19 cellular contexts compared by ENCODE assay signal in genomic region chr3:164478323-164478722, GRCh38.
A peak's percentile ranks its signal among the peaks of the same experiment; 100 is the strongest.
DNase-seq lines count a peak whose midpoint lies in the region; ATAC-seq, FAIRE-seq and TF ChIP-seq lines count a peak whose summit lies in the region.
"Had no signal": no experiment of that assay in that cellular context is flagged by ENCODE, and none has a peak within 500 bp of the region (broad histone marks: within the 10 kb centered on the region; RNA-seq: fewer than 3 reads in every experiment).

No MANE protein-coding gene starts in this region.

- H3K9me3 ChIP-seq in neuronal stem cell (replicated peaks in 1 of 2; ENCODE audit: control insufficient read depth in 2 of 2, insufficient read depth in 1 of 2, low read depth in 1 of 2, low read length in 2 of 2) (no peaks in the 10 kb centered on the region), HepG2 (ENCODE audit: low read length) (no peaks in the 10 kb centered on the region)
- H3K9me3 ChIP-seq: Caco-2 had no signal

- peak overlapping the region; percentile 64 for H3K18ac ChIP-seq in neuronal stem cell (ENCODE audit: low read length)

- no peak for TF ChIP-seq EP300 in HepG2 (IDR thresholded peaks at IDR 0.05; ENCODE audit: low read depth in 2 of 2, low read length in 2 of 2)
- TF ChIP-seq EP300 in HepG2 (CRISPR knock-in tag; IDR thresholded peaks at IDR 0.05; ENCODE audit: borderline replicate concordance): no peak

- POLR2A ChIA-PET in HepG2 (lab: Yijun Ruan, JAX): no interaction called here

- TF ChIP-seq CTCF in HepG2 (CRISPR knock-in tag; IDR thresholded peaks at IDR 0.05): no peak

- H3K4me3 ChIP-seq in neuronal stem cell (ENCODE audit: low read length in 2 of 2): no peak overlapping the region
- no peak overlapping the region for H3K4me3 ChIP-seq in HepG2 (replicated peaks in 1 of 3; ENCODE audit: insufficient read depth in 1 of 3, low read depth in 2 of 3, low read length in 3 of 3)
- H3K4me3 ChIP-seq: GM23248 had no signal

- no peaks in the 10 kb centered on the region for H3K27me3 ChIP-seq in neuronal stem cell (ENCODE audit: control insufficient read depth in 3 of 3, insufficient read depth in 3 of 3, low read depth in 1 of 3, low read length in 3 of 3)
- no peaks in the 10 kb centered on the region for H3K27me3 ChIP-seq in HepG2 (ENCODE audit: control insufficient read depth in 1 of 2, insufficient read depth in 2 of 2, low read length in 2 of 2)

- H2BK120ac ChIP-seq in neuronal stem cell (ENCODE audit: low read depth, low read length): peak overlapping the region; percentile 61

- no peak overlapping the region for H3K27ac ChIP-seq in neuronal stem cell (replicated peaks; ENCODE audit: low read length)
- H3K27ac ChIP-seq in HepG2 (ENCODE audit: extremely low read length, insufficient read depth, low read length): no peak overlapping the region
- H3K27ac ChIP-seq: GM23248 had no signal

- H3K4ac ChIP-seq in neuronal stem cell (ENCODE audit: low read length): peak overlapping the region; percentile 53

- no peak for TF ChIP-seq RAD21 in HepG2 (CRISPR knock-in tag; IDR thresholded peaks at IDR 0.05)

- H2BK12ac ChIP-seq in neuronal stem cell (ENCODE audit: low read length): no peak overlapping the region

- no peaks in the 10 kb centered on the region for H3K4me1 ChIP-seq in neuronal stem cell (ENCODE audit: control insufficient read depth in 2 of 2, insufficient read depth in 1 of 2, low read depth in 1 of 2, low read length in 2 of 2)
- H3K4me1 ChIP-seq in HepG2 (ENCODE audit: insufficient read depth, low read length): no peaks in the 10 kb centered on the region
- H3K4me1 ChIP-seq: Caco-2 had no signal

- CTCF ChIA-PET in HepG2 (lab: Yijun Ruan, JAX; ENCODE audit: low intra/inter-chr PET ratio, low total read pairs): no interaction called here

- no peak overlapping the region for H2AK5ac ChIP-seq in neuronal stem cell (ENCODE audit: low read depth, low read length)

- H2AFZ ChIP-seq in neuronal stem cell (ENCODE audit: low read length): no peak overlapping the region
- H2AFZ ChIP-seq in HepG2 (ENCODE audit: low read length): no peak overlapping the region
- H2AFZ ChIP-seq: GM23248 had no signal

- ATAC-seq in Right ventricle myocardium inferior (no peak), left cardiac atrium (no peak), HepG2 (no peak)
- ATAC-seq: CD8-positive, alpha-beta T cell; HCT116 had no signal

- H3K9ac ChIP-seq in neuronal stem cell (ENCODE audit: low read depth, low read length, poor library complexity): peak overlapping the region; percentile 44
- H3K9ac ChIP-seq in HepG2 (ENCODE audit: insufficient read depth, low read depth, low read length): no peak overlapping the region
- H3K9ac ChIP-seq: GM23248 had no signal

- DNase-seq in Right ventricle myocardium inferior (ENCODE audit: missing footprints): peak; percentile 37
- no peak for DNase-seq in left cardiac atrium
- DNase-seq in UCSD-AML1 (lab: John Stamatoyannopoulos, UW; ENCODE audit: unreplicated experiment): peak; percentile 5
- DNase-seq in neuronal stem cell (ENCODE audit: low spot score): no peak
- no peak for DNase-seq in HepG2 (ENCODE audit: low spot score)
- no peak for DNase-seq in AG08396 (ENCODE audit: low spot score)
- DNase-seq in NCI-H1105 treated with DMSO at 0.1 percent for 48 hours (lab: John Stamatoyannopoulos, UW): no peak
- DNase-seq: ACHN; Caco-2; CD4-positive, CD25-positive, alpha-beta regulatory T cell; CD8-positive, alpha-beta T cell; DMS153; DND-41; GM23248; H9 had no signal

- BruUV-seq in HepG2 (replicated peaks; lab: Mats Ljungman, UMichigan): no TSS peak

- H3K36me3 ChIP-seq in neuronal stem cell (replicated peaks in 1 of 2; ENCODE audit: control insufficient read depth in 2 of 2, insufficient read depth in 2 of 2, low read length in 2 of 2) (no peaks in the 10 kb centered on the region), HepG2 (replicated peaks in 1 of 2; ENCODE audit: control insufficient read depth in 1 of 2, insufficient read depth in 2 of 2, low read length in 2 of 2) (no peaks in the 10 kb centered on the region)

- H3K79me2 ChIP-seq in HepG2 (ENCODE audit: insufficient read depth, low read length): no peaks in the 10 kb centered on the region

- peak overlapping the region; percentile 96 for H4K91ac ChIP-seq in neuronal stem cell (ENCODE audit: low read depth, low read length, poor library complexity)

- H3K23ac ChIP-seq in neuronal stem cell (ENCODE audit: low read depth, low read length, poor library complexity): no peak overlapping the region

- no peaks in the 10 kb centered on the region for H4K20me1 ChIP-seq in HepG2 (ENCODE audit: insufficient read depth, low read length)

- H3K4me2 ChIP-seq in neuronal stem cell (ENCODE audit: insufficient read depth, low read length, poor library complexity, severe bottlenecking) (no peak overlapping the region), HepG2 (ENCODE audit: low read depth, low read length) (no peak overlapping the region)

- H3K14ac ChIP-seq in neuronal stem cell (ENCODE audit: low read length): no peak overlapping the region

- TF ChIP-seq POLR2A in HepG2 (IDR thresholded peaks at IDR 0.05; ENCODE audit: insufficient read depth in 1 of 2, low read depth in 2 of 2, low read length in 2 of 2): no peak

- WGBS in neuronal stem cell (ENCODE audit: extremely low coverage in 2 of 2, insufficient read length in 2 of 2, insufficient replicate concordance in 1 of 2), 2 donors: no CpG with 5 or more reads among the region's 5 CpGs
- no CpG with 5 or more reads among the region's 5 CpGs for WGBS in HepG2 (ENCODE audit: low lambda C conversion rate)

- no peak overlapping the region for H4K8ac ChIP-seq in neuronal stem cell (ENCODE audit: low read depth, low read length)

- no peak for FAIRE-seq in HepG2 (lab: Jason Lieb, UNC)
- FAIRE-seq: A204.1, G401.6, GM12892 had no signal

- no peaks in the 10 kb centered on the region for H3K79me1 ChIP-seq in neuronal stem cell (ENCODE audit: low read depth, low read length)

- no peak overlapping the region for H2BK5ac ChIP-seq in neuronal stem cell (ENCODE audit: low read length)

- no peak overlapping the region for H2BK15ac ChIP-seq in neuronal stem cell (ENCODE audit: low read length)

- intact Hi-C loops in Right ventricle myocardium inferior (cut with DNase I): no loop called here
- intact Hi-C loops in left cardiac atrium (cut with DNase I): no loop called here
- intact Hi-C loops in HepG2 (cut with micrococcal nuclease; ENCODE audit: unreplicated experiment): no loop called here

- in situ Hi-C loops in HepG2 (cut with HindIII; ENCODE audit: extremely low pct_ligation_motif_present, low pct_unique_long_range_greater_than_20kb): no loop called here

TF ChIP-seq in HepG2, 621 proteins besides CTCF, POLR2A, EP300 and RAD21:
- TF ChIP-seq ARNT (IDR thresholded peaks at IDR 0.05) (no peak), FOXK1 (CRISPR knock-in tag; IDR thresholded peaks at IDR 0.05; ENCODE audit: borderline replicate concordance, low read depth) (no peak), TRIM22 (IDR thresholded peaks at IDR 0.05) (no peak), KLF11 (CRISPR knock-in tag; IDR thresholded peaks at IDR 0.05) (no peak), ZNF766 (CRISPR knock-in tag; IDR thresholded peaks at IDR 0.05; ENCODE audit: borderline replicate concordance) (no peak), ZNF550 (CRISPR knock-in tag; IDR thresholded peaks at IDR 0.05; ENCODE audit: borderline replicate concordance) (no peak), YEATS2 (CRISPR knock-in tag; IDR thresholded peaks at IDR 0.05; ENCODE audit: borderline replicate concordance) (no peak), CENPX (CRISPR knock-in tag; IDR thresholded peaks at IDR 0.05) (no peak), TIGD3 (CRISPR knock-in tag; IDR thresholded peaks at IDR 0.05; ENCODE audit: borderline replicate concordance) (no peak), FOXO1 (CRISPR knock-in tag; IDR thresholded peaks at IDR 0.05) (no peak)

Comparison
In these comparisons a context has a peak if more than half of its experiments do, and no peak if none do; other contexts are left out.
1. DNase-seq: peak in Right ventricle myocardium inferior (single experiment) and UCSD-AML1 (single experiment); none in left cardiac atrium (single experiment), neuronal stem cell (single experiment), HepG2 (single experiment), AG08396 (single experiment) and NCI-H1105 treated with DMSO at 0.1 percent for 48 hours (single experiment).